In genomic region chr5:177301503-177302165, GRCh38 we compare ENCODE assay signal across 8 cellular contexts. TPM values are rescaled to one million over a fixed set of nuclear protein-coding genes. Genes with fewer than 3 reads are reported as not detected.
DNase-seq lines count a peak whose midpoint lies in the region; ATAC-seq and TF ChIP-seq lines count a peak whose summit lies in the region.

No MANE protein-coding gene starts in this region.

- peaks cover 17% of the 10 kb centered on the region for H3K36me3 ChIP-seq in CD8-positive, alpha-beta memory T cell (ENCODE audit: insufficient read depth, low read length)
- H3K36me3 ChIP-seq in adrenal gland (replicated peaks in 1 of 2), result peaks cover 0 to 28% of the 10 kb centered on the region in 2 donors

- peak overlapping the region; percentile 93 to 98 (median 96) for H3K4me3 Mint-ChIP-seq in CD8-positive, alpha-beta memory T cell
- peak overlapping the region; percentile 90 to 97 (median 94) for H3K4me3 Mint-ChIP-seq in naive B cell

- no peak for TF ChIP-seq POLR2A in adrenal gland (IDR thresholded peaks at IDR 0.05)

- H3K4me1 Mint-ChIP-seq in CD8-positive, alpha-beta memory T cell, result peaks cover 65 to 87% (median 78%) of the 10 kb centered on the region in 3 donors
- H3K4me1 Mint-ChIP-seq in naive B cell, result peaks cover 46 to 81% (median 80%) of the 10 kb centered on the region in 3 donors

- POLR2A ChIA-PET in CD8-positive, alpha-beta memory T cell (lab: Charles Lee), result no interaction called here

- peak overlapping the region; percentile 89 to 99 (median 95) for H3K27ac Mint-ChIP-seq in CD8-positive, alpha-beta memory T cell
- peak overlapping the region in 5 of 6 donors; percentile 38 to 99 (median 81) for H3K27ac Mint-ChIP-seq in naive B cell

- no peak for DNase-seq in CD8-positive, alpha-beta memory T cell
- peak; percentile 96 for DNase-seq in LNCaP clone FGC (ENCODE audit: low read depth)
- peak in 6 of 7 donors; percentile 66 to 84 (median 79) for DNase-seq in adrenal gland
- DNase-seq in naive B cell, result no peak
- no peak for DNase-seq in stimulated activated CD4-positive, alpha-beta T cell treated with anti-CD3 and anti-CD28 coated beads, Interleukin-4, amount 100 ng/mL, for 4 hours
- no peak for DNase-seq in pons (ENCODE audit: low spot score)
- no peak for DNase-seq in H4 (ENCODE audit: low spot score)

- H3K27me3 Mint-ChIP-seq in CD8-positive, alpha-beta memory T cell, result peaks cover 0 to 3% of the 10 kb centered on the region in 2 donors
- no peaks in the 10 kb centered on the region for H3K27me3 Mint-ChIP-seq in naive B cell

- TF ChIP-seq CTCF in LNCaP clone FGC (IDR thresholded peaks at IDR 0.05; ENCODE audit: control insufficient read depth, extremely low read depth, insufficient read depth) (no peak), adrenal gland (IDR thresholded peaks at IDR 0.05) (no peak)

- H3K27me3 ChIP-seq in CD8-positive, alpha-beta memory T cell (ENCODE audit: insufficient read depth, low read length, poor library complexity, severe bottlenecking), result no peaks in the 10 kb centered on the region
- H3K27me3 ChIP-seq in adrenal gland, result no peaks in the 10 kb centered on the region

- WGBS in adrenal gland, 4 donors, result 26 to 61% (median 54%) methylated on average over 4 to 7 of the region's 7 CpGs

- H3K27ac ChIP-seq in CD8-positive, alpha-beta memory T cell (ENCODE audit: low read depth, low read length), result no peak overlapping the region
- H3K27ac ChIP-seq in adrenal gland, result peak overlapping the region in 3 of 5 donors; percentile 13 to 89 (median 77)

- no peak for ATAC-seq in naive B cell (ENCODE audit: low read depth in 2 of 2)
- no peak for ATAC-seq in GM18907 (IDR thresholded peaks at IDR 0.05; ENCODE audit: unreplicated experiment)

- no peaks in the 10 kb centered on the region for H3K9me3 Mint-ChIP-seq in CD8-positive, alpha-beta memory T cell
- no peaks in the 10 kb centered on the region for H3K9me3 Mint-ChIP-seq in naive B cell

- H3K9me3 ChIP-seq in CD8-positive, alpha-beta memory T cell (ENCODE audit: low read length), result no peaks in the 10 kb centered on the region
- no peaks in the 10 kb centered on the region for H3K9me3 ChIP-seq in adrenal gland (replicated peaks in 1 of 3)

- H3K4me1 ChIP-seq in CD8-positive, alpha-beta memory T cell (ENCODE audit: insufficient read depth, low read length), result peaks cover 68% of the 10 kb centered on the region
- H3K4me1 ChIP-seq in adrenal gland (replicated peaks in 1 of 2), result peaks cover 24 to 41% of the 10 kb centered on the region in 2 donors

- CTCF ChIA-PET in CD8-positive, alpha-beta memory T cell (lab: Charles Lee), result interaction anchor here (1.4 to 2.0 kb wide), 2 partner anchors 8 to 189 kb away, joined by 8 to 9 read pairs; no protein-coding TSS in a partner anchor

- peaks cover 3 to 40% (median 4%) of the 10 kb centered on the region in 3 donors for H3K36me3 Mint-ChIP-seq in CD8-positive, alpha-beta memory T cell
- H3K36me3 Mint-ChIP-seq in naive B cell, result peaks cover 0 to 5% of the 10 kb centered on the region in 2 donors

- intact Hi-C loops in adrenal gland (cut with DNase I), result loop anchor here in 1 of 2 donors (10.0 kb wide), 1 partner anchor 167 kb away; the partner anchor contains the start of gene NSD1

- H3K4me3 ChIP-seq in CD8-positive, alpha-beta memory T cell (ENCODE audit: low read length), result no peak overlapping the region
- peak overlapping the region; percentile 91 for H3K4me3 ChIP-seq in LNCaP clone FGC (ENCODE audit: low read depth, low read length)
- H3K4me3 ChIP-seq in adrenal gland, result no peak overlapping the region

RNA-seq across cellular contexts. Expression of gene RAB24, which starts 1.9 kb away (rescaled TPM):
- total RNA-seq in CD8-positive, alpha-beta memory T cell, result 10 to 100 TPM; 26.1 to 28.3 TPM
- polyA plus RNA-seq in CD8-positive, alpha-beta memory T cell, result 22.9 TPM
- 10 to 100 TPM; 36.9 to 72.6 (median 51.6) TPM for total RNA-seq in adrenal gland
- polyA plus RNA-seq in adrenal gland (100 to 1,000 TPM in 1 of 3 donors, 10 to 100 TPM in 2; 29.4 to 134 (median 95.2) TPM), naive B cell (ENCODE audit: low read depth in 6 of 6) (10 to 100 TPM; 33.0 to 79.5 (median 47.3) TPM)
- 22.5 and 28.1 TPM in 2 replicates for total RNA-seq in H4 (2014; rRNA removed; shearing (Covaris generic))

RNA-seq across cellular contexts. Expression of gene PRELID1, which starts 2.0 kb away (rescaled TPM):
- 100 to 1,000 TPM; 342 to 344 TPM for total RNA-seq in CD8-positive, alpha-beta memory T cell
- polyA plus RNA-seq in CD8-positive, alpha-beta memory T cell, result 235 TPM
- total RNA-seq in adrenal gland, result 100 to 1,000 TPM in 3 of 8 donors, 10 to 100 TPM in 5; 52.3 to 164 (median 97.4) TPM
- polyA plus RNA-seq in adrenal gland (100 to 1,000 TPM; 175 to 217 (median 178) TPM), naive B cell (ENCODE audit: low read depth in 6 of 6) (100 to 1,000 TPM; 162 to 227 (median 176) TPM)
- total RNA-seq in H4 (2014; rRNA removed; shearing (Covaris generic)), result 487 and 500 TPM in 2 replicates

RNA-seq across cellular contexts. Expression of gene MXD3, which starts 10.1 kb away (rescaled TPM):
- total RNA-seq in CD8-positive, alpha-beta memory T cell, result 10 to 100 TPM; 10.2 to 13.4 TPM
- polyA plus RNA-seq in CD8-positive, alpha-beta memory T cell, result 0.79 TPM
- 1 to 10 TPM in 7 of 8 donors, under 1 TPM in 1; 0.85 to 7.5 (median 3.0) TPM for total RNA-seq in adrenal gland
- polyA plus RNA-seq in adrenal gland (10 to 100 TPM in 2 of 3 donors, under 1 TPM in 1; 0.16 to 42.6 (median 26.2) TPM), naive B cell (ENCODE audit: low read depth in 6 of 6) (1 to 10 TPM in 4 of 6 donors, under 1 TPM in 2; 0.52 to 2.3 (median 1.4) TPM)
- total RNA-seq in H4 (2014; rRNA removed; shearing (Covaris generic)), result 34.7 and 74.3 TPM in 2 replicates

RNA-seq across cellular contexts. Expression of gene LMAN2, which starts 49.8 kb away (rescaled TPM):
- 100 to 1,000 TPM; 112 to 126 TPM for total RNA-seq in CD8-positive, alpha-beta memory T cell
- 276 TPM for polyA plus RNA-seq in CD8-positive, alpha-beta memory T cell
- 100 to 1,000 TPM; 109 to 398 (median 164) TPM for total RNA-seq in adrenal gland
- polyA plus RNA-seq in adrenal gland (100 to 1,000 TPM in 1 of 3 donors, 10 to 100 TPM in 2; 85.7 to 147 (median 97.4) TPM), naive B cell (ENCODE audit: low read depth in 6 of 6) (100 to 1,000 TPM; 182 to 243 (median 191) TPM)
- 745 and 800 TPM in 2 replicates for total RNA-seq in H4 (2014; rRNA removed; shearing (Covaris generic))

RNA-seq across cellular contexts. Expression of gene RGS14, which starts 56.1 kb away (rescaled TPM):
- total RNA-seq in CD8-positive, alpha-beta memory T cell, result 10 to 100 TPM; 60.5 to 61.9 TPM
- polyA plus RNA-seq in CD8-positive, alpha-beta memory T cell, result 83.5 TPM
- total RNA-seq in adrenal gland, result 10 to 100 TPM in 6 of 8 donors, 1 to 10 TPM in 2; 4.4 to 36.3 (median 15.5) TPM
- polyA plus RNA-seq in adrenal gland (10 to 100 TPM in 2 of 3 donors, 1 to 10 TPM in 1; 2.3 to 19.8 (median 18.5) TPM), naive B cell (ENCODE audit: low read depth in 6 of 6) (10 to 100 TPM; 16.6 to 41.1 (median 23.2) TPM)
- 26.2 and 28.1 TPM in 2 replicates for total RNA-seq in H4 (2014; rRNA removed; shearing (Covaris generic))

Comparison
In these comparisons a context has a peak if more than half of its experiments do, and no peak if none do; other contexts are left out.
1. DNase-seq: peak in LNCaP clone FGC (single experiment) and adrenal gland (6 of 7); none in CD8-positive, alpha-beta memory T cell (0 of 5), naive B cell (single experiment), stimulated activated CD4-positive, alpha-beta T cell treated with anti-CD3 and anti-CD28 coated beads, Interleukin-4, amount 100 ng/mL, for 4 hours (0 of 2), pons (single experiment) and H4 (single experiment).